In the genomic region with DNA sequence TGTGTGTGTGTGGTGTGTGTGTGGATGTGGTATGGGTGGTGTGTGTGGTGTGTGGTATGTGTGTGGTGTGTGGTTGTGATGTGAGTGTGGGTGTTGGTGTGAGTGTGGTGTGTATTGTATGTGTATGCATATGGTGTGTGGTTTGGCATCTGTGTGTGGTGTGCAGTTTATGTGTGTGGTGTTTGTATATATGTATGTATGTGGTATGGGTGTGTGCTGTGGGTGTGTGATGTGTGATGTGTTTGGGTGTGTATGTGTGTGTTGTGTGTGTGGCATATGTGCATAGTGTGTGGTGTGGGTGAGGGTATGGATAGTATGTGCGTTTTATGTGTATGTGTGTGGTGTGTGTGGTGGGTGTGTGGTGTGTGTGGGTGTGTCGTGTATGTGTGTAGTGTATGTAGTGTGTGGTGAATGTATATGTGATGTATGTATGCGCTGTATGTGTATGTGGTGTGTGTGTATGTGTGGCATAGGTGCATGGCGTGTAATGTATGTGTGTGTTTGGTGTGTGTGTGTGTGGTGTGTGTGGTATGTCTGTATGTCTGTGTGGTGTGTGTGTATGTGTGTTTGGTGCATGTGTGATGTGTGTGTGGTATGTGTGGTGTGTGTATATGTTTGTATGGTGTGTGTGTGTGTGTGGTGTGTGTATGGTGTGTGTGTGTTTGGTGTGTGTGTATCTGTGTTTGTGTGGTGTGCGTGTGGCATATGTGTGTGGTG, we compare ENCODE assay signal across 2 cellular contexts.
TF ChIP-seq lines count a peak whose summit lies in the region.

No MANE protein-coding gene starts in this region.

TF ChIP-seq in GM12891, 5 proteins besides CTCF, POLR2A, EP300 and RAD21 (continued from another document):
- TF ChIP-seq PAX5 (IDR thresholded peaks at IDR 0.05; ENCODE audit: insufficient read depth, low read length, severe bottlenecking) (no peak), POU2F2 (IDR thresholded peaks at IDR 0.05; ENCODE audit: low read depth, low read length) (no peak), TAF1 (IDR thresholded peaks at IDR 0.05; ENCODE audit: low read depth, low read length) (no peak)

TF ChIP-seq in K562, 482 proteins besides CTCF, POLR2A, EP300 and RAD21 (continued from another document):
- TF ChIP-seq HMGN3 (IDR thresholded peaks at IDR 0.05; ENCODE audit: borderline replicate concordance, extremely low read depth, insufficient read length, low read depth, low read length) (no peak), PHF20 (IDR thresholded peaks at IDR 0.05; ENCODE audit: partially characterized antibody) (peak; percentile 58), EHMT2 (IDR thresholded peaks at IDR 0.05) (0 out of 2 replicates have a peak, but pooled peaks have one; percentile 10)
TF ChIP-seq in K562: peak in this region for 3.
